15 cellular contexts compared by ENCODE assay signal in the genomic region with DNA sequence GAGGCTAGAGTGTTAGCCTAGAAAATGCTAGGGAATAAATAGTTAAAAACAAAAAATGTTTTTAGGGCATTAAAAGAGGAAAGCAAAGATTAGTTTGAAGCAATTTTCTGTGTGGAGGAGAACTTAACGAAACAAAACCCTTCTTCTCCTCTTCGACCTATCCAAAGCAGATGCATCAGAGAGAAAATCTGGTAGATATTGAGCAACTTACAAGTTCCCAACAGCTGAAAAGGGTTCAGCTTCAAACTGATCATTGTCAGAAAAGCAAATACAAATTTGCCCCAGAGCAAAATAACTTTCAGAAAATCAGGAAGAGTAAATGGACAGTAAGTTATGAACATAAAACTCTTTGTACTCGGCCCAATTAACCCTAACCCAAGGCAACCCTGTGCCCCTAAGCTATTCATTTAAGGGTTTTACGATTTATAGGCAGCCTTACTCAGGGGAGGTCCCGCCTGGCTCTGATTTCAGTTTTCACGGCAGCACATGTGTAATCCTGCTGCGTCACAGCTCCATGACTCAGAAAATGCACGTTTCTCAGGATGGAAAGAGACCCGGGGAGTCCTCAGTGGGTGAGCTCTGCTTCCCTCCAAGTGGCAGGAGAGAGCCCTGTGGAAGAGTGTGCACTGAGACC.
DNase-seq lines count a peak whose midpoint lies in the region; ATAC-seq and TF ChIP-seq lines count a peak whose summit lies in the region.
"Had no signal": no experiment of that assay in that cellular context is flagged by ENCODE, and none has a peak within 500 bp of the region (broad histone marks: within the 10 kb centered on the region; RNA-seq: fewer than 3 reads in every experiment).

No MANE protein-coding gene starts in this region.

- ATAC-seq in Right ventricle myocardium inferior: no peak

- TF ChIP-seq CTCF in AG04449 (IDR thresholded peaks at IDR 0.05; ENCODE audit: insufficient read depth, low read length, missing control alignments) (no peak), brain microvascular endothelial cell (IDR thresholded peaks at IDR 0.05; ENCODE audit: low read depth, low read length, missing control alignments) (peak; percentile 29), kidney epithelial cell (IDR thresholded peaks at IDR 0.05; ENCODE audit: insufficient read depth, low read length, poor library complexity, severe bottlenecking) (no peak)

- POLR2A ChIA-PET in AG04449 (lab: Yijun Ruan, JAX): interaction anchor here (0.6 kb wide), 1 partner anchor 404 kb away, joined by 3 read pairs; no protein-coding TSS in a partner anchor

- no peak overlapping the region for H3K27ac ChIP-seq in brain microvascular endothelial cell
- H3K27ac ChIP-seq: ascending aorta had no signal

- DNase-seq in AG04449 (ENCODE audit: low read depth, low spot score): peak; percentile 69
- peak; percentile 82 for DNase-seq in HPDE6-E6E7 (ENCODE audit: extremely low spot score)
- peak; percentile 67 for DNase-seq in brain microvascular endothelial cell
- peak; percentile 71 for DNase-seq in kidney epithelial cell (ENCODE audit: low read depth)
- DNase-seq in GDM1 (lab: John Stamatoyannopoulos, UW): no peak
- DNase-seq in Right ventricle myocardium inferior (ENCODE audit: missing footprints): no peak
- DNase-seq in NCI-H510A treated with DMSO at 0.1 percent for 48 hours (lab: John Stamatoyannopoulos, UW): no peak
- DNase-seq in COLO668 (lab: John Stamatoyannopoulos, UW; ENCODE audit: unreplicated experiment): no peak
- DNase-seq: activated CD4-positive, alpha-beta memory T cell treated with anti-CD3 and anti-CD28 coated beads, Interleukin-2, amount 10 ng/mL, durations not matched to agents 7 days and 5 days; CD4-positive, CD25-positive, alpha-beta regulatory T cell; H7; hippocampal formation; NCI-H1417; stimulated activated CD4-positive, alpha-beta T cell treated with anti-CD3 and anti-CD28 coated beads, Interleukin-2, amount 100 ng/mL, for 24 hours had no signal

- H3K27me3 ChIP-seq in brain microvascular endothelial cell (replicated peaks) (no peaks in the 10 kb centered on the region), kidney epithelial cell (ENCODE audit: control insufficient read depth, insufficient read depth, low read length) (no peaks in the 10 kb centered on the region)
- H3K27me3 ChIP-seq: ascending aorta had no signal

- H3K36me3 ChIP-seq in brain microvascular endothelial cell (replicated peaks) (no peaks in the 10 kb centered on the region), kidney epithelial cell (ENCODE audit: control insufficient read depth, insufficient read depth, low read length) (no peaks in the 10 kb centered on the region)
- H3K36me3 ChIP-seq: ascending aorta had no signal

- intact Hi-C loops in Right ventricle myocardium inferior (cut with DNase I): no loop called here

- in situ Hi-C loops in brain microvascular endothelial cell (cut with HindIII; ENCODE audit: low pct_ligation_motif_present, low sequenced_read_pairs): no loop called here

- H3K4me3 ChIP-seq in AG04449 (ENCODE audit: low read depth, low read length) (no peak overlapping the region; the same call in 1 of the 2 replicates), brain microvascular endothelial cell (ENCODE audit: low read depth, low read length) (no peak overlapping the region), kidney epithelial cell (ENCODE audit: low read depth, low read length) (no peak overlapping the region)
- H3K4me3 ChIP-seq: ascending aorta had no signal

- CTCF ChIA-PET in AG04449 (lab: Yijun Ruan, JAX): interaction anchor here (1.0 kb wide), 1 partner anchor 408 kb away, joined by 3 read pairs; no protein-coding TSS in a partner anchor

Comparison
In these comparisons a context has a peak if more than half of its experiments do, and no peak if none do; other contexts are left out.
1. DNase-seq: peak in AG04449 (single experiment), HPDE6-E6E7 (single experiment), brain microvascular endothelial cell (single experiment) and kidney epithelial cell (single experiment); none in GDM1 (single experiment), Right ventricle myocardium inferior (single experiment), NCI-H510A treated with DMSO at 0.1 percent for 48 hours (single experiment) and COLO668 (single experiment).